ENCODE assay signal across 17 cellular contexts in the genomic region with DNA sequence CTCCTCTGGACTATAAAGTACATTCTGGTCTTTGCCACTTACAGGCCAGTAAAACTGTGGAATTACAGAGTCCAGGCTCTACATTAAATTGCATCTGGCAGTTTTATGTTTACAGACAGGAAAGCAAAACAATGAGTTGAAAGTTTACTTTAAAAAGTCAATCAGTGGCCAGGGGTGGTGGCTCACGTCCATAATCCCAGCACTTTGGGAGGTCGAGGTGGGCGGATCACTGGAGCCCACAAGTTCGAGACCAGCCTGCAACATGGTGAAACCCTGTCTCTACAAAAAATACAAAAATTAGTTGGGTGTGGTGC. TPM values are rescaled to one million over a fixed set of nuclear protein-coding genes. Genes with fewer than 3 reads are reported as not detected.
DNase-seq lines count a peak whose midpoint lies in the region; ATAC-seq and TF ChIP-seq lines count a peak whose summit lies in the region.
"Had no signal": no experiment of that assay in that cellular context is flagged by ENCODE, and none has a peak within 500 bp of the region (broad histone marks: within the 10 kb centered on the region; RNA-seq: fewer than 3 reads in every experiment).

No MANE protein-coding gene starts in this region.

- peaks cover 0 to 6% of the 10 kb centered on the region in 2 donors for H3K36me3 ChIP-seq in thyroid gland

- WGBS in thyroid gland, 2 donors: 68 to 76% methylated on average over 4 of the region's 4 CpGs

- H3K4me1 ChIP-seq in thyroid gland: peaks cover 18 to 38% of the 10 kb centered on the region in 2 donors

- TF ChIP-seq CTCF in thyroid gland (IDR thresholded peaks at IDR 0.05): no peak

- H3K9me3 ChIP-seq in thyroid gland: no peaks in the 10 kb centered on the region

- DNase-seq in NCI-H748 (lab: John Stamatoyannopoulos, UW; ENCODE audit: unreplicated experiment): peak; percentile 32
- DNase-seq in NCI-H748 treated with DMSO at 0.1 percent for 48 hours (lab: John Stamatoyannopoulos, UW): no peak
- peak; percentile 54 for DNase-seq in dermis blood vessel endothelial cell
- peak; percentile 43 to 71 for DNase-seq in lung microvascular endothelial cell (ENCODE audit: low read depth in 2 of 2)
- DNase-seq in thyroid gland: no peak
- DNase-seq in NCI-H1417 (lab: John Stamatoyannopoulos, UW): no peak
- DNase-seq: activated CD4-positive, alpha-beta T cell treated with anti-CD3 and anti-CD28 coated beads for 48 hours; activated T-cell treated with anti-CD3 and anti-CD28 coated beads, Interleukin-2, amount 50 U/mL, for 48 hours; CD4-positive, CD25-positive, alpha-beta regulatory T cell; Kasumi-1; NCI-H2029; SHP77 had no signal

- no peak for ATAC-seq in GM18498 (IDR thresholded peaks at IDR 0.05; ENCODE audit: unreplicated experiment)
- ATAC-seq in GM18520 (IDR thresholded peaks at IDR 0.05; ENCODE audit: unreplicated experiment): no peak
- ATAC-seq: GM12878 had no signal

- H3K27ac ChIP-seq in thyroid gland: peak overlapping the region; percentile 3 to 77 (median 75)
- H3K27ac ChIP-seq: 22Rv1 had no signal

- no peak for TF ChIP-seq POLR2A in thyroid gland (IDR thresholded peaks at IDR 0.05)

- intact Hi-C loops in thyroid gland (cut with DNase I): loop anchor here (5.0 kb wide), 1 partner anchor 189 kb away; no protein-coding TSS in a partner anchor

- H3K4me3 ChIP-seq in thyroid gland (replicated peaks in 1 of 3): no peak overlapping the region
- H3K4me3 ChIP-seq: GM12878 had no signal

- no peaks in the 10 kb centered on the region for H3K27me3 ChIP-seq in thyroid gland

RNA-seq across cellular contexts. Expression of a gene that starts 53.8 kb away (rescaled TPM):
- not detected in 2 replicates for total RNA-seq in dermis blood vessel endothelial cell
- total RNA-seq in lung microvascular endothelial cell: 0.22 TPM in 1 of 2 replicates, not detected in the other
- 1 to 10 TPM in 1 of 4 donors, not detected in 3; 3.4 TPM for total RNA-seq in thyroid gland
- total RNA-seq: CD4-positive, CD25-positive, alpha-beta regulatory T cell; ureter had no signal

Comparison
In these comparisons a context has a peak if more than half of its experiments do, and no peak if none do; other contexts are left out.
1. DNase-seq: peak in NCI-H748 (single experiment), dermis blood vessel endothelial cell (single experiment) and lung microvascular endothelial cell (2 of 2); none in NCI-H748 treated with DMSO at 0.1 percent for 48 hours (single experiment), thyroid gland (0 of 2) and NCI-H1417 (0 of 3).